Comparison of ENCODE assay signal across 1 cellular context in genomic region chr3:136404056-136404455, GRCh38.
A peak's percentile ranks its signal among the peaks of the same experiment; 100 is the strongest.
TF ChIP-seq lines count a peak whose summit lies in the region.

No MANE protein-coding gene starts in this region.

TF ChIP-seq in SK-N-SH, 30 proteins besides CTCF, POLR2A, EP300 and RAD21 (continued from another document):
- TF ChIP-seq REST (IDR thresholded peaks at IDR 0.05; ENCODE audit: low read depth, low read length) (no peak), POLR2AphosphoS5 (IDR thresholded peaks at IDR 0.05; ENCODE audit: low read depth, low read length) (no peak), SIN3A (IDR thresholded peaks at IDR 0.05; ENCODE audit: borderline replicate concordance, low read depth, low read length) (no peak), ZBTB33 (IDR thresholded peaks at IDR 0.05; ENCODE audit: borderline replicate concordance, low read depth) (no peak), TCF12 (IDR thresholded peaks at IDR 0.05) (peak; percentile 76)
